Comparison of ENCODE assay signal across 24 cellular contexts in genomic region chr1:228742535-228742934, GRCh38.
"Had no signal": no experiment of that assay in that cellular context is flagged by ENCODE, and none has a peak within 500 bp of the region (broad histone marks: within the 10 kb centered on the region; RNA-seq: fewer than 3 reads in every experiment).

No MANE protein-coding gene starts in this region.

- H3K9me3 Mint-ChIP-seq: activated naive CD4-positive, alpha-beta T cell treated with anti-CD3 and anti-CD28 coated beads for 36 hours; activated naive CD8-positive, alpha-beta T cell treated with anti-CD3 and anti-CD28 coated beads, Interleukin-2, amount 50 U/mL, for 24 hours; activated T-helper 2 cell treated with anti-CD3 and anti-CD28 coated beads, Interferon-gamma antibody, Interleukin-2, Interleukin-4, amounts not matched to agents 10 μg/mL and 5 μg/mL and 100 μg/mL, durations not matched to agents 14 hours and 24 hours and 36 hours; memory B cell; naive thymus-derived CD8-positive, alpha-beta T cell; T-helper 2 cell treated with Interferon-gamma antibody and Interleukin-4, amounts not matched to agents 5 μg/mL and 100 μg/mL, for 36 hours had no signal

- H3K36me3 Mint-ChIP-seq: memory B cell had no signal

- H3K27ac Mint-ChIP-seq: activated naive CD4-positive, alpha-beta T cell treated with anti-CD3 and anti-CD28 coated beads for 36 hours; activated naive CD8-positive, alpha-beta T cell treated with anti-CD3 and anti-CD28 coated beads, Interleukin-2, amount 50 U/mL, for 24 hours; activated T-helper 2 cell treated with anti-CD3 and anti-CD28 coated beads, Interferon-gamma antibody, Interleukin-2, Interleukin-4, amounts not matched to agents 10 μg/mL and 5 μg/mL and 100 μg/mL, durations not matched to agents 14 hours and 24 hours and 36 hours; memory B cell; naive thymus-derived CD8-positive, alpha-beta T cell; T-helper 2 cell treated with Interferon-gamma antibody and Interleukin-4, amounts not matched to agents 5 μg/mL and 100 μg/mL, for 36 hours had no signal

- DNase-seq: activated CD4-positive, alpha-beta T cell treated with anti-CD3 and anti-CD28 coated beads for 1 hour; activated CD4-positive, alpha-beta T cell treated with anti-CD3 and anti-CD28 coated beads, Interleukin-2, amount 50 U/mL, for 48 hours; activated naive CD4-positive, alpha-beta T cell treated with anti-CD3 and anti-CD28 coated beads for 36 hours; activated naive CD8-positive, alpha-beta T cell treated with anti-CD3 and anti-CD28 coated beads, Interleukin-2, amount 50 U/mL, for 24 hours; activated T-cell treated with anti-CD3 and anti-CD28 coated beads, Interleukin-2, amount 50 U/mL, for 1 hour; aorta; cerebellar nuclear complex; dermis blood vessel endothelial cell; hippocampal formation; kidney; left ventricle myocardium inferior; mucosa of descending colon; naive thymus-derived CD8-positive, alpha-beta T cell; stimulated activated CD4-positive, alpha-beta T cell treated with anti-CD3 and anti-CD28 coated beads, Interleukin-4, amount 100 ng/mL, for 24 hours; stimulated activated naive CD4-positive, alpha-beta T cell treated with Interleukin-2 at 50 U/mL for 16 hours; upper lobe of left lung had no signal

- H3K4me3 ChIP-seq: breast epithelium, left ventricle myocardium inferior, mucosa of descending colon, right atrium auricular region, skin epidermis, suprapubic skin, upper lobe of left lung had no signal

- H3K27ac ChIP-seq: left ventricle myocardium inferior, right atrium auricular region, skin epidermis, suprapubic skin, upper lobe of left lung, VCaP had no signal

- H3K27me3 ChIP-seq: breast epithelium, right atrium auricular region, suprapubic skin, upper lobe of left lung had no signal

- H3K4me3 Mint-ChIP-seq: activated naive CD4-positive, alpha-beta T cell treated with anti-CD3 and anti-CD28 coated beads for 36 hours; activated naive CD8-positive, alpha-beta T cell treated with anti-CD3 and anti-CD28 coated beads, Interleukin-2, amount 50 U/mL, for 24 hours; memory B cell; naive thymus-derived CD8-positive, alpha-beta T cell; T-helper 2 cell treated with Interferon-gamma antibody and Interleukin-4, amounts not matched to agents 5 μg/mL and 100 μg/mL, for 36 hours had no signal

- FAIRE-seq: kidney had no signal

- H3K4me1 ChIP-seq: right atrium auricular region had no signal

- H3K4me1 Mint-ChIP-seq: activated naive CD8-positive, alpha-beta T cell treated with anti-CD3 and anti-CD28 coated beads, Interleukin-2, amount 50 U/mL, for 24 hours; memory B cell had no signal

- H3K27me3 Mint-ChIP-seq: activated naive CD8-positive, alpha-beta T cell treated with anti-CD3 and anti-CD28 coated beads, Interleukin-2, amount 50 U/mL, for 24 hours had no signal

- H3K9me3 ChIP-seq: breast epithelium, left ventricle myocardium inferior, mucosa of descending colon, right atrium auricular region, suprapubic skin, upper lobe of left lung had no signal
